ENCODE assay signal across 9 cellular contexts in the genomic region with DNA sequence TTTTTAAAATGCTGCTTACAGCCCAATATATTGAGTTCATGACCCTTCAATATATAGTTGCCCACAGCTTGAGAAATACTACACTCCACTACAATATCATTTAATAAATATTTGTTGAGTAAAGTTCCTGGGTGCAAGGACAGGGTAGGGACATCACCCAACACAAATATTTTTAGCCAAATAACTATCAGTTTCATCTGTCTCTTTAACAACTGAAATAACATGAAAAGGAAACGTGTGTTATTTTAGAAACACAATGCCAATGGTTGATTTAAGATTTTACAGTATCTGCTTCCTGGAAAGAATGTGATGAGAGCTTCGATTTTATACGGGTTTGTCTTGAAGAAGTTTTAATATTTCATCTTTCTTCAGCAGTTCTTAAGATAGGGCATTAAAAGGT.
A peak's percentile ranks its signal among the peaks of the same experiment; 100 is the strongest.
DNase-seq lines count a peak whose midpoint lies in the region; ATAC-seq, FAIRE-seq and TF ChIP-seq lines count a peak whose summit lies in the region.
"Had no signal": no experiment of that assay in that cellular context is flagged by ENCODE, and none has a peak within 500 bp of the region (broad histone marks: within the 10 kb centered on the region; RNA-seq: fewer than 3 reads in every experiment).

No MANE protein-coding gene starts in this region.

- no peak overlapping the region for H4K8ac ChIP-seq in H1 (ENCODE audit: extremely low read depth, insufficient read depth, low read length)

- no peak overlapping the region for H4K91ac ChIP-seq in H1 (replicated peaks; ENCODE audit: insufficient read length, low read length)

- ATAC-seq in GM19467 (IDR thresholded peaks at IDR 0.05; ENCODE audit: unreplicated experiment) (peak; percentile 23), HG03378 (IDR thresholded peaks at IDR 0.05; ENCODE audit: unreplicated experiment) (peak; percentile 43)

- no peak for TF ChIP-seq POLR2A in H1 (IDR thresholded peaks at IDR 0.05; ENCODE audit: control extremely low read depth in 1 of 2, low read depth in 2 of 2, low read length in 2 of 2)

- POLR2A ChIA-PET in H1 (lab: Charles Lee; ENCODE audit: partially characterized antibody) (no interaction called here), RWPE1 (lab: Yijun Ruan, JAX; ENCODE audit: low non-redundant PET) (no interaction called here)

- H3K23me2 ChIP-seq in H1 (ENCODE audit: low read depth, low read length): no peaks in the 10 kb centered on the region

- H4K5ac ChIP-seq in H1 (ENCODE audit: insufficient read length, low read depth, low read length): no peak overlapping the region

- 0 out of 2 replicates have a peak, but pooled peaks cover 3% of the 10 kb centered on the region for H3K9me3 ChIP-seq in BLaER1
- no peaks in the 10 kb centered on the region for H3K9me3 ChIP-seq in H1 (ENCODE audit: insufficient read depth in 2 of 2, low read depth in 1 of 2, low read length in 1 of 2)
- no peaks in the 10 kb centered on the region for H3K9me3 ChIP-seq in WERI-Rb-1 (ENCODE audit: severe bottlenecking)

- no peak for TF ChIP-seq RAD21 in H1 (IDR thresholded peaks at IDR 0.05 in 1 of 2, conservative IDR thresholded peaks at IDR 0.05 in 1 of 2; ENCODE audit: low read depth in 2 of 2, low read length in 2 of 2)

- H2AK5ac ChIP-seq in H1 (ENCODE audit: low read depth, low read length): no peak overlapping the region

- H3K23ac ChIP-seq in H1 (ENCODE audit: insufficient read length): no peak overlapping the region

- no peak for FAIRE-seq in H1 (lab: Jason Lieb, UNC)

- TF ChIP-seq EP300 in H1 (IDR thresholded peaks at IDR 0.05; ENCODE audit: borderline replicate concordance in 1 of 2, low read depth in 2 of 2, low read length in 2 of 2): no peak

- no peaks in the 10 kb centered on the region for H3K79me2 ChIP-seq in H1 (ENCODE audit: control insufficient read depth in 1 of 2, insufficient read depth in 2 of 2, low read length in 2 of 2)

- H3K56ac ChIP-seq in H1 (replicated peaks; ENCODE audit: insufficient read length, low read depth, low read length): no peak overlapping the region

- no peak overlapping the region for H2BK15ac ChIP-seq in H1 (ENCODE audit: low read length)

- DNase-seq in H1 (ENCODE audit: low read depth in 1 of 2, low spot score in 2 of 2) (no peak), RWPE1 (ENCODE audit: low spot score) (no peak), NCI-H2227 (lab: John Stamatoyannopoulos, UW; ENCODE audit: unreplicated experiment) (no peak), WERI-Rb-1 (no peak)
- DNase-seq in activated CD4-positive, alpha-beta T cell treated with anti-CD3 and anti-CD28 coated beads, Interleukin-2, amount 50 U/mL, for 1 hour: no peak
- DNase-seq: IMR-90 had no signal

- H3K27me3 ChIP-seq in BLaER1: no peaks in the 10 kb centered on the region
- no peaks in the 10 kb centered on the region for H3K27me3 ChIP-seq in H1 (replicated peaks in 1 of 4; ENCODE audit: control insufficient read depth in 3 of 4, extremely low read depth in 1 of 4, insufficient read depth in 3 of 4, low read length in 3 of 4)
- H3K27me3 ChIP-seq in WERI-Rb-1 (ENCODE audit: insufficient read depth, low read depth, severe bottlenecking): no peaks in the 10 kb centered on the region

- no peak overlapping the region for H3K14ac ChIP-seq in H1 (ENCODE audit: insufficient read length)

- no peaks in the 10 kb centered on the region for H3K79me1 ChIP-seq in H1 (ENCODE audit: low read depth, low read length)

- no peak overlapping the region for H2BK12ac ChIP-seq in H1 (ENCODE audit: low read depth, low read length)

- H3K4me3 ChIP-seq in BLaER1 (no peak overlapping the region), H1 (ENCODE audit: extremely low read depth in 1 of 4, insufficient read depth in 2 of 4, low read depth in 3 of 4, low read length in 4 of 4) (no peak overlapping the region), WERI-Rb-1 (ENCODE audit: low read depth, low read length) (no peak overlapping the region)

- H2BK120ac ChIP-seq in H1 (replicated peaks; ENCODE audit: low read depth, low read length): no peak overlapping the region

- no peak overlapping the region for H3K9ac ChIP-seq in BLaER1
- no peak overlapping the region for H3K9ac ChIP-seq in H1 (replicated peaks in 1 of 4; ENCODE audit: extremely low read depth in 1 of 4, low read depth in 3 of 4, low read length in 3 of 4)

- H4K20me1 ChIP-seq in BLaER1: no peaks in the 10 kb centered on the region
- no peaks in the 10 kb centered on the region for H4K20me1 ChIP-seq in H1 (replicated peaks in 1 of 2; ENCODE audit: control insufficient read depth in 1 of 2, insufficient read depth in 2 of 2, low read length in 2 of 2)

- H3K4me2 ChIP-seq in BLaER1 (peak overlapping the region; percentile 69), H1 (ENCODE audit: insufficient read depth in 1 of 2, low read depth in 2 of 2, low read length in 2 of 2) (no peak overlapping the region)

- no peak overlapping the region for H3K18ac ChIP-seq in H1 (ENCODE audit: extremely low read depth, low read length)

- TF ChIP-seq CTCF in H1 (IDR thresholded peaks at IDR 0.05; ENCODE audit: control extremely low read depth in 1 of 3, insufficient read depth in 1 of 3, low read depth in 1 of 3, low read length in 3 of 3) (no peak), RWPE1 (conservative IDR thresholded peaks at IDR 0.05; ENCODE audit: low read depth) (no peak), WERI-Rb-1 (IDR thresholded peaks at IDR 0.05; ENCODE audit: low read depth, low read length) (no peak)

- peaks cover 24% of the 10 kb centered on the region for H3K4me1 ChIP-seq in BLaER1
- H3K4me1 ChIP-seq in H1 (replicated peaks in 1 of 4; ENCODE audit: control insufficient read depth in 3 of 4, insufficient read depth in 4 of 4, low read length in 3 of 4): no peaks in the 10 kb centered on the region

- no peak overlapping the region for H2BK5ac ChIP-seq in H1 (ENCODE audit: low read depth, low read length)

- no peak overlapping the region for H3K4ac ChIP-seq in H1 (replicated peaks; ENCODE audit: insufficient read length, low read depth, low read length)

- no peaks in the 10 kb centered on the region for H3K36me3 ChIP-seq in BLaER1
- no peaks in the 10 kb centered on the region for H3K36me3 ChIP-seq in H1 (ENCODE audit: control insufficient read depth in 2 of 4, insufficient read depth in 4 of 4, low read length in 3 of 4)
- H3K36me3 ChIP-seq in WERI-Rb-1: no peaks in the 10 kb centered on the region

- no peak overlapping the region for H2BK20ac ChIP-seq in H1 (ENCODE audit: low read length)

- no peak overlapping the region for H3K27ac ChIP-seq in BLaER1
- no peak overlapping the region for H3K27ac ChIP-seq in H1 (ENCODE audit: low read depth, low read length)
- no peak overlapping the region for H3K27ac ChIP-seq in RWPE1
- no peak overlapping the region for H3K27ac ChIP-seq in WERI-Rb-1

- peak overlapping the region; percentile 73; the same call in 1 of the 2 replicates for H2AFZ ChIP-seq in H1 (ENCODE audit: low read length)

- 85% methylated on average over 3 of the region's 3 CpGs; no CpG with 5 or more reads in 1 of the 2 experiments for WGBS in H1 (ENCODE audit: extremely low coverage in 1 of 2, insufficient coverage in 1 of 2, insufficient read length in 1 of 2, insufficient replicate concordance in 2 of 2, low coverage in 1 of 2, low lambda C conversion rate in 2 of 2, missing lambda C conversion rate in 1 of 2), 2 experiments

- CTCF ChIA-PET in H1 (lab: Charles Lee; ENCODE audit: partially characterized antibody): interaction anchor here (0.9 to 1.3 kb wide), 2 partner anchors 73 to 82 kb away, joined by 3 read pairs; no protein-coding TSS in a partner anchor
- CTCF ChIA-PET in RWPE1 (lab: Yijun Ruan, JAX): no interaction called here

TF ChIP-seq in H1, 55 proteins besides CTCF, POLR2A, EP300 and RAD21:
- no peak for TF ChIP-seq MAFK (IDR thresholded peaks at IDR 0.05; ENCODE audit: low read depth, low read length)
- TF ChIP-seq POLR2AphosphoS5 (IDR thresholded peaks at IDR 0.05; ENCODE audit: low read depth, low read length): no peak
- no peak for TF ChIP-seq HDAC6 (IDR thresholded peaks at IDR 0.05; ENCODE audit: low read depth, low read length)
- no peak for TF ChIP-seq TBP (IDR thresholded peaks at IDR 0.05; ENCODE audit: low read depth, low read length)
- no peak for TF ChIP-seq KDM1A (IDR thresholded peaks at IDR 0.05; ENCODE audit: borderline replicate concordance, low read length)
- TF ChIP-seq CBX8 (IDR thresholded peaks at IDR 0.05; ENCODE audit: borderline replicate concordance, low read depth, low read length): no peak
- TF ChIP-seq SAP30 (IDR thresholded peaks at IDR 0.05; ENCODE audit: insufficient read depth, insufficient replicate concordance, low read length): no peak
- no peak for TF ChIP-seq SIRT6 (IDR thresholded peaks at IDR 0.05; ENCODE audit: low read length)
- TF ChIP-seq CHD2 (IDR thresholded peaks at IDR 0.05; ENCODE audit: low read length): no peak
- no peak for TF ChIP-seq SRF (IDR thresholded peaks at IDR 0.05; ENCODE audit: low read depth, low read length)
- no peak for TF ChIP-seq USF2 (IDR thresholded peaks at IDR 0.05; ENCODE audit: low read length)
- TF ChIP-seq TEAD4 (IDR thresholded peaks at IDR 0.05; ENCODE audit: low read depth, low read length): no peak
- no peak for TF ChIP-seq RNF2 (IDR thresholded peaks at IDR 0.05; ENCODE audit: borderline replicate concordance, low read depth, low read length, missing control alignments, poor library complexity, severe bottlenecking)
- TF ChIP-seq NRF1 (IDR thresholded peaks at IDR 0.05; ENCODE audit: low read depth, low read length): no peak
- no peak for TF ChIP-seq GTF2F1 (IDR thresholded peaks at IDR 0.05; ENCODE audit: borderline replicate concordance, low read depth, low read length)
- no peak for TF ChIP-seq ATF3 (IDR thresholded peaks at IDR 0.05; ENCODE audit: insufficient read depth, low read depth, low read length)
- no peak for TF ChIP-seq BCL11A (IDR thresholded peaks at IDR 0.05; ENCODE audit: low read depth in 2 of 2, low read length in 2 of 2)
- no peak for TF ChIP-seq BACH1 (IDR thresholded peaks at IDR 0.05; ENCODE audit: low read length)
- no peak for TF ChIP-seq CBX5 (IDR thresholded peaks at IDR 0.05; ENCODE audit: low read depth, low read length)
